In genomic region chr15:74201656-74202420, GRCh38 we compare ENCODE assay signal across 12 cellular contexts. TPM values are rescaled to one million over a fixed set of nuclear protein-coding genes. Genes with fewer than 3 reads are reported as not detected.
A peak's percentile ranks its signal among the peaks of the same experiment; 100 is the strongest.
DNase-seq lines count a peak whose midpoint lies in the region; FAIRE-seq and TF ChIP-seq lines count a peak whose summit lies in the region.
"Had no signal": no experiment of that assay in that cellular context is flagged by ENCODE, and none has a peak within 500 bp of the region (broad histone marks: within the 10 kb centered on the region; RNA-seq: fewer than 3 reads in every experiment).

No MANE protein-coding gene starts in this region.

- no peak overlapping the region for H3K56ac ChIP-seq in H1 (replicated peaks; ENCODE audit: insufficient read length, low read depth, low read length)

- H3K9me3 ChIP-seq in H1 (ENCODE audit: insufficient read depth in 2 of 2, low read depth in 1 of 2, low read length in 1 of 2) (no peaks in the 10 kb centered on the region), Karpas-422 (ENCODE audit: low read length) (no peaks in the 10 kb centered on the region)

- peak overlapping the region; percentile 71 for H4K91ac ChIP-seq in H1 (replicated peaks; ENCODE audit: insufficient read length, low read length)

- TF ChIP-seq CTCF in H1 (IDR thresholded peaks at IDR 0.05; ENCODE audit: control extremely low read depth in 1 of 3, insufficient read depth in 1 of 3, low read depth in 1 of 3, low read length in 3 of 3) (no peak), neural crest cell (conservative IDR thresholded peaks at IDR 0.05) (no peak), dorsolateral prefrontal cortex (IDR thresholded peaks at IDR 0.05 in 54 of 56, conservative IDR thresholded peaks at IDR 0.05 in 2 of 56; ENCODE audit: low read depth in 1 of 56, partially characterized antibody in 56 of 56) (no peak)

- H3K4me3 Mint-ChIP-seq in neural crest cell, result peak overlapping the region; percentile 89

- no peak overlapping the region for H2AFZ ChIP-seq in H1 (ENCODE audit: low read length)
- H2AFZ ChIP-seq in Karpas-422 (ENCODE audit: low read length), result no peak overlapping the region

- peak overlapping the region; percentile 37; the same call in 1 of the 2 replicates for H2BK5ac ChIP-seq in H1 (ENCODE audit: low read depth, low read length)

- H3K36me3 Mint-ChIP-seq in neural crest cell (ENCODE audit: low read depth), result peaks cover 4% of the 10 kb centered on the region

- H3K79me2 ChIP-seq in H1 (ENCODE audit: control insufficient read depth in 1 of 2, insufficient read depth in 2 of 2, low read length in 2 of 2) (0 out of 4 replicates have a peak, but pooled peaks cover 0 to 4% of the 10 kb centered on the region in 2 experiments), Karpas-422 (ENCODE audit: low read length) (no peaks in the 10 kb centered on the region)

- no peak overlapping the region for H3K27ac ChIP-seq in H1 (ENCODE audit: low read depth, low read length)
- H3K27ac ChIP-seq in dorsolateral prefrontal cortex, result peak overlapping the region in 4 of 59 donors; percentile 18 to 51 (median 28)
- H3K27ac ChIP-seq in Karpas-422 (ENCODE audit: low read length), result no peak overlapping the region

- peaks cover 4% of the 10 kb centered on the region; the same call in 1 of the 2 replicates for H3K23me2 ChIP-seq in H1 (ENCODE audit: low read depth, low read length)

- intact Hi-C loops in dorsolateral prefrontal cortex (cut with DNase I), result no loop called here

- H4K20me1 ChIP-seq in H1 (replicated peaks in 1 of 2; ENCODE audit: control insufficient read depth in 1 of 2, insufficient read depth in 2 of 2, low read length in 2 of 2) (no peaks in the 10 kb centered on the region), Karpas-422 (ENCODE audit: insufficient read depth, low read depth, low read length) (no peaks in the 10 kb centered on the region; the same call in 1 of the 2 replicates)

- no peaks in the 10 kb centered on the region for H3K9me2 ChIP-seq in Karpas-422 (replicated peaks; ENCODE audit: insufficient read depth, low read length)

- CTCF ChIA-PET in H1 (lab: Charles Lee; ENCODE audit: partially characterized antibody), result interaction anchor here (0.6 to 6.1 kb wide), 33 partner anchors 7 to 831 kb away, joined by 3 to 38 read pairs (median 6); partner anchors contain the start of genes ISLR and ISLR2

- H4K5ac ChIP-seq in H1 (ENCODE audit: insufficient read length, low read depth, low read length), result peak overlapping the region; percentile 90

- peak overlapping the region; percentile 84 for H2BK20ac ChIP-seq in H1 (ENCODE audit: low read length)

- H3K23ac ChIP-seq in H1 (ENCODE audit: insufficient read length), result no peak overlapping the region

- H3K36me3 ChIP-seq in H1 (ENCODE audit: control insufficient read depth in 2 of 4, insufficient read depth in 4 of 4, low read length in 3 of 4) (no peaks in the 10 kb centered on the region), Karpas-422 (ENCODE audit: insufficient read depth, low read length) (no peaks in the 10 kb centered on the region)

- DNase-seq in EH (ENCODE audit: low read depth), result peak; percentile 48
- peak; percentile 62 for DNase-seq in NCI-H69 (lab: John Stamatoyannopoulos, UW)
- DNase-seq in H1 (ENCODE audit: low read depth in 1 of 2, low spot score in 2 of 2), result no peak
- no peak for DNase-seq in neural crest cell (ENCODE audit: low read depth, low spot score)
- no peak for DNase-seq in dorsolateral prefrontal cortex
- no peak for DNase-seq in Karpas-422
- DNase-seq in stimulated activated CD4-positive, alpha-beta T cell treated with anti-CD3 and anti-CD28 coated beads, Interleukin-4, amount 100 ng/mL, for 24 hours, result no peak
- no peak for DNase-seq in activated CD4-positive, CD25-positive, alpha-beta regulatory T cell treated with anti-CD3 and anti-CD28 coated beads, Interleukin-2, amount 50 U/mL, for 72 hours
- DNase-seq: cerebellar nuclear complex, midbrain, NCI-H2029 treated with DMSO at 0.1 percent for 48 hours had no signal

- no peak for TF ChIP-seq POLR2A in H1 (IDR thresholded peaks at IDR 0.05; ENCODE audit: control extremely low read depth in 1 of 2, low read depth in 2 of 2, low read length in 2 of 2)

- H2BK120ac ChIP-seq in H1 (replicated peaks; ENCODE audit: low read depth, low read length), result peak overlapping the region; percentile 24

- POLR2A ChIA-PET in H1 (lab: Charles Lee; ENCODE audit: partially characterized antibody), result interaction anchor here (0.8 to 7.3 kb wide), 14 partner anchors 13 to 248 kb away, joined by 3 to 76 read pairs (median 4); no protein-coding TSS in a partner anchor

- H3K27ac Mint-ChIP-seq in neural crest cell (ENCODE audit: unreplicated experiment), result peak overlapping the region; percentile 96

- H3K14ac ChIP-seq in H1 (ENCODE audit: insufficient read length), result no peak overlapping the region

- H3K4me2 ChIP-seq in H1 (ENCODE audit: insufficient read depth in 1 of 2, low read depth in 2 of 2, low read length in 2 of 2), result peak overlapping the region; percentile 77 to 91
- no peak overlapping the region for H3K4me2 ChIP-seq in Karpas-422 (ENCODE audit: low read depth, low read length, poor library complexity, severe bottlenecking)

- TF ChIP-seq RAD21 in H1 (IDR thresholded peaks at IDR 0.05 in 1 of 2, conservative IDR thresholded peaks at IDR 0.05 in 1 of 2; ENCODE audit: low read depth in 2 of 2, low read length in 2 of 2), result no peak

- TF ChIP-seq EP300 in H1 (IDR thresholded peaks at IDR 0.05; ENCODE audit: borderline replicate concordance in 1 of 2, low read depth in 2 of 2, low read length in 2 of 2), result no peak

- no peak overlapping the region; the same call in 1 of the 2 replicates for H4K8ac ChIP-seq in H1 (ENCODE audit: extremely low read depth, insufficient read depth, low read length)

- H3K9me3 Mint-ChIP-seq in neural crest cell, result no peaks in the 10 kb centered on the region

- peaks cover 3% of the 10 kb centered on the region; the same call in 1 of the 2 replicates for H3K79me1 ChIP-seq in H1 (ENCODE audit: low read depth, low read length)

- H3K27me3 Mint-ChIP-seq in neural crest cell (ENCODE audit: low read depth), result peaks cover 6% of the 10 kb centered on the region

- H3K4me3 ChIP-seq in H1 (ENCODE audit: extremely low read depth in 1 of 4, insufficient read depth in 2 of 4, low read depth in 3 of 4, low read length in 4 of 4), result peak overlapping the region; percentile 18 to 60 (median 45); a peak in 5 of 8 replicates
- H3K4me3 ChIP-seq in dorsolateral prefrontal cortex, result no peak overlapping the region
- H3K4me3 ChIP-seq in Karpas-422 (ENCODE audit: low read length), result no peak overlapping the region

- H3K9ac ChIP-seq in H1 (replicated peaks in 1 of 4; ENCODE audit: extremely low read depth in 1 of 4, low read depth in 3 of 4, low read length in 3 of 4) (peak overlapping the region in 1 of 4 experiments; percentile 9; a peak in 1 of 7 replicates), Karpas-422 (ENCODE audit: low read length) (no peak overlapping the region)

- peaks cover 0 to 49% (median 33%) of the 10 kb centered on the region in 4 experiments; a peak in 6 of 7 replicates for H3K4me1 ChIP-seq in H1 (replicated peaks in 1 of 4; ENCODE audit: control insufficient read depth in 3 of 4, insufficient read depth in 4 of 4, low read length in 3 of 4)
- H3K4me1 ChIP-seq in Karpas-422 (ENCODE audit: low read length), result no peaks in the 10 kb centered on the region

- H2BK15ac ChIP-seq in H1 (ENCODE audit: low read length), result peak overlapping the region; percentile 74; the same call in 1 of the 2 replicates

- peak overlapping the region; percentile 75 for H3K18ac ChIP-seq in H1 (ENCODE audit: extremely low read depth, low read length)

- WGBS in H1 (ENCODE audit: extremely low coverage in 1 of 2, insufficient coverage in 1 of 2, insufficient read length in 1 of 2, insufficient replicate concordance in 2 of 2, low coverage in 1 of 2, low lambda C conversion rate in 2 of 2, missing lambda C conversion rate in 1 of 2), 2 experiments, result 40% methylated on average over 8 of the region's 8 CpGs; no CpG with 5 or more reads in 1 of the 2 experiments

- H2AK5ac ChIP-seq in H1 (ENCODE audit: low read depth, low read length), result peak overlapping the region; percentile 94; the same call in 1 of the 2 replicates

- H3K27me3 ChIP-seq in H1 (replicated peaks in 1 of 4; ENCODE audit: control insufficient read depth in 3 of 4, extremely low read depth in 1 of 4, insufficient read depth in 3 of 4, low read length in 3 of 4), result peaks cover 0 to 7% (median 4%) of the 10 kb centered on the region in 4 experiments; a peak in 2 of 7 replicates
- H3K27me3 ChIP-seq in dorsolateral prefrontal cortex, result no peaks in the 10 kb centered on the region
- no peaks in the 10 kb centered on the region for H3K27me3 ChIP-seq in Karpas-422 (ENCODE audit: low read length)

- FAIRE-seq in H1 (lab: Jason Lieb, UNC), result no peak

- peaks cover 71% of the 10 kb centered on the region for H3K4me1 Mint-ChIP-seq in neural crest cell

- H2BK12ac ChIP-seq in H1 (ENCODE audit: low read depth, low read length), result peak overlapping the region; percentile 62; the same call in 1 of the 2 replicates

- no peak overlapping the region for H3K4ac ChIP-seq in H1 (replicated peaks; ENCODE audit: insufficient read length, low read depth, low read length)

RNA-seq across cellular contexts. Expression of gene STRA6, which starts 0.7 kb away (rescaled TPM):
- 7.6 and 9.3 TPM in 2 replicates for total RNA-seq in H1 (2021; fragmentation: NEBNext Ultra II Directional; extraction: Animal tissue kit (Norgen Biotek cat#: 25700))
- polyA plus RNA-seq in H1 (2011; rRNA removed), result 14.5 and 21.0 TPM in 2 replicates
- 11.5 TPM for polyA plus RNA-seq in H1 (2011; cell fraction: cytosol; rRNA removed)
- polyA plus RNA-seq in H1 (2011; cell fraction: nucleus; rRNA removed), result 54.5 TPM
- 9.8 to 16.3 TPM (median 13.8 TPM) in 4 replicates for polyA plus RNA-seq in H1 (2012, experiment 1 of 2)
- polyA plus RNA-seq in H1 (2012, experiment 2 of 2), result 11.1 TPM
- 15.0 TPM for polyA plus RNA-seq in H1 (2013, experiment 1 of 2)
- polyA plus RNA-seq in H1 (2013, experiment 2 of 2), result 14.0 TPM
- 13.8 and 14.4 TPM in 2 replicates for polyA minus RNA-seq in H1 (2011; rRNA and poly(A)+ RNA removed)
- polyA minus RNA-seq in H1 (2011; cell fraction: cytosol; rRNA and poly(A)+ RNA removed), result 7.7 TPM
- 39.6 TPM for polyA minus RNA-seq in H1 (2011; cell fraction: nucleus; rRNA and poly(A)+ RNA removed)
- total RNA-seq in neural crest cell (138 and 146 TPM in 2 replicates), dorsolateral prefrontal cortex (1 to 10 TPM in 32 of 120 experiments, under 1 TPM in 48, not detected in 40; 0.19 to 3.2 (median 0.83) TPM)
- total RNA-seq in Karpas-422 (2014; rRNA removed; shearing (Covaris generic); ENCODE audit: low replicate concordance), result 0.18 TPM in 1 of 2 replicates, not detected in the other

RNA-seq across cellular contexts. Expression of gene ISLR, which starts 28.3 kb away (rescaled TPM):
- 0.35 TPM in 1 of 2 replicates, not detected in the other for total RNA-seq in H1 (2021; fragmentation: NEBNext Ultra II Directional; extraction: Animal tissue kit (Norgen Biotek cat#: 25700))
- polyA plus RNA-seq in H1 (2011; rRNA removed), result 0.29 and 0.82 TPM in 2 replicates
- 0.27 TPM for polyA plus RNA-seq in H1 (2011; cell fraction: cytosol; rRNA removed)
- polyA plus RNA-seq in H1 (2011; cell fraction: nucleus; rRNA removed), result 1.0 TPM
- polyA plus RNA-seq in H1 (2012, experiment 1 of 2), result 0.21 to 0.28 TPM (median 0.27 TPM) in 4 replicates
- 0.35 TPM for polyA plus RNA-seq in H1 (2012, experiment 2 of 2)
- 1.0 TPM for polyA plus RNA-seq in H1 (2013, experiment 1 of 2)
- 0.98 TPM for polyA plus RNA-seq in H1 (2013, experiment 2 of 2)
- 0.13 and 0.78 TPM in 2 replicates for polyA minus RNA-seq in H1 (2011; rRNA and poly(A)+ RNA removed)
- polyA minus RNA-seq in H1 (2011; cell fraction: cytosol; rRNA and poly(A)+ RNA removed), result not detected
- 0.90 TPM for polyA minus RNA-seq in H1 (2011; cell fraction: nucleus; rRNA and poly(A)+ RNA removed)
- 1.5 and 2.6 TPM in 2 replicates for total RNA-seq in neural crest cell
- 10 to 100 TPM in 113 of 120 experiments, 1 to 10 TPM in 7; 7.1 to 44.8 (median 21.5) TPM for total RNA-seq in dorsolateral prefrontal cortex
- not detected in 2 replicates for total RNA-seq in Karpas-422 (2014; rRNA removed; shearing (Covaris generic); ENCODE audit: low replicate concordance)

RNA-seq across cellular contexts. Expression of gene CCDC33, which starts 34.3 kb away (rescaled TPM):
- 1.0 and 2.0 TPM in 2 replicates for total RNA-seq in H1 (2021; fragmentation: NEBNext Ultra II Directional; extraction: Animal tissue kit (Norgen Biotek cat#: 25700))
- 2.7 and 3.3 TPM in 2 replicates for polyA plus RNA-seq in H1 (2011; rRNA removed)
- polyA plus RNA-seq in H1 (2011; cell fraction: cytosol; rRNA removed), result 4.3 TPM
- 3.7 TPM for polyA plus RNA-seq in H1 (2011; cell fraction: nucleus; rRNA removed)
- polyA plus RNA-seq in H1 (2012, experiment 1 of 2), result 2.1 to 3.9 TPM (median 3.0 TPM) in 4 replicates
- 1.3 TPM for polyA plus RNA-seq in H1 (2012, experiment 2 of 2)
- polyA plus RNA-seq in H1 (2013, experiment 1 of 2), result 2.0 TPM
- polyA plus RNA-seq in H1 (2013, experiment 2 of 2), result 1.5 TPM
- polyA minus RNA-seq in H1 (2011; rRNA and poly(A)+ RNA removed), result 0.61 and 2.4 TPM in 2 replicates
- 3.3 TPM for polyA minus RNA-seq in H1 (2011; cell fraction: cytosol; rRNA and poly(A)+ RNA removed)
- 11.1 TPM for polyA minus RNA-seq in H1 (2011; cell fraction: nucleus; rRNA and poly(A)+ RNA removed)
- total RNA-seq in neural crest cell (15.1 and 15.6 TPM in 2 replicates), dorsolateral prefrontal cortex (1 to 10 TPM in 2 of 120 experiments, under 1 TPM in 16, not detected in 102; 0.14 to 2.0 (median 0.36) TPM)
- total RNA-seq in Karpas-422 (2014; rRNA removed; shearing (Covaris generic); ENCODE audit: low replicate concordance), result not detected in 2 replicates
- total RNA-seq: glomerular endothelial cell had no signal

Comparison
In these comparisons a context has a peak if more than half of its experiments do, and no peak if none do; other contexts are left out.
1. DNase-seq: peak in EH (single experiment) and NCI-H69 (single experiment); none in H1 (0 of 2), neural crest cell (single experiment), dorsolateral prefrontal cortex (0 of 10), Karpas-422 (single experiment), stimulated activated CD4-positive, alpha-beta T cell treated with anti-CD3 and anti-CD28 coated beads, Interleukin-4, amount 100 ng/mL, for 24 hours (single experiment) and activated CD4-positive, CD25-positive, alpha-beta regulatory T cell treated with anti-CD3 and anti-CD28 coated beads, Interleukin-2, amount 50 U/mL, for 72 hours (single experiment).
2. H3K4me3 ChIP-seq: peak in H1 (4 of 4); none in dorsolateral prefrontal cortex (0 of 59) and Karpas-422 (single experiment).
3. RNA of gene STRA6, which starts 0.7 kb away (total RNA-seq): 138 to 146 TPM in neural crest cell; 7.6 to 9.3 TPM in H1, 0.19 to 3.2 TPM in dorsolateral prefrontal cortex and 0.18 TPM in Karpas-422; every median in the first group is over 10 times any median in the second.